In the genomic region with DNA sequence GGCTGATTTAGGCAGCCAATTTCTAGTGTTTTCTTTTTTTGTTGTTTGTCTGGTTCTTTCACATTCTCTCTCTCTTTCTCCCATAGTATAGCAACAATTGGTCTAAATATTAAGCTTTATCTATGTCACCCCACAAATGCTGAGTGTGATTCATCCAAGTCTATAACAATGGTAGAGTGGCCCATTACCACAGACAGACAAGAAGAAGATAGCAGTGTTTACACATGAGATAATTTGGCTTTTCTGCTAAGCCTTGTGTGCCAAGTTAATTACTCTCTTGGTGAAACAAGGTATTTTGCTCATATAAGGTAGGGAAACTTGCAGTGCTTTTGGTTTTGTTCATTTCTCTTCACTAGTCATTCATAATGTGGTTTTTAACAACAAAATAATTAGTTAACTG, we compare ENCODE assay signal across 16 cellular contexts.
DNase-seq lines count a peak whose midpoint lies in the region; ATAC-seq and TF ChIP-seq lines count a peak whose summit lies in the region.
"Had no signal": no experiment of that assay in that cellular context is flagged by ENCODE, and none has a peak within 500 bp of the region (broad histone marks: within the 10 kb centered on the region; RNA-seq: fewer than 3 reads in every experiment).

No MANE protein-coding gene starts in this region.

- DNase-seq in NCI-H146 treated with DMSO at 0.1 percent for 48 hours (lab: John Stamatoyannopoulos, UW; ENCODE audit: unreplicated experiment) (peak; percentile 8), esophagus muscularis mucosa (ENCODE audit: extremely low spot score) (no peak), sigmoid colon (no peak), NCI-H1105 treated with DMSO at 0.1 percent for 48 hours (lab: John Stamatoyannopoulos, UW) (no peak), HuH-7 (ENCODE audit: low spot score) (no peak)
- DNase-seq: DMS79, KBM-7, NCI-H1930, NCI-H2171 treated with DMSO at 0.1 percent for 48 hours, NCI-H446, NCI-H526 treated with DMSO at 0.1 percent for 48 hours, RPMI8226, SHP77 treated with DMSO at 0.1 percent for 48 hours, SK-N-SH had no signal

- H3K27me3 ChIP-seq in DOHH2 (ENCODE audit: control insufficient read depth, low read length) (no peaks in the 10 kb centered on the region), esophagus muscularis mucosa (no peaks in the 10 kb centered on the region), sigmoid colon (no peaks in the 10 kb centered on the region)

- TF ChIP-seq POLR2A in esophagus muscularis mucosa (IDR thresholded peaks at IDR 0.05; ENCODE audit: low read depth) (no peak), sigmoid colon (IDR thresholded peaks at IDR 0.05) (no peak)

- H3K36me3 ChIP-seq in DOHH2 (ENCODE audit: control insufficient read depth, low read length) (peaks cover 9% of the 10 kb centered on the region), esophagus muscularis mucosa (no peaks in the 10 kb centered on the region), sigmoid colon (no peaks in the 10 kb centered on the region)

- ATAC-seq in GM21619 (IDR thresholded peaks at IDR 0.05; ENCODE audit: unreplicated experiment), result no peak

- TF ChIP-seq CTCF in DOHH2 (IDR thresholded peaks at IDR 0.05; ENCODE audit: low read depth, low read length, poor library complexity, severe bottlenecking), result no peak
- no peak for TF ChIP-seq CTCF in esophagus muscularis mucosa (IDR thresholded peaks at IDR 0.05)
- no peak for TF ChIP-seq CTCF in sigmoid colon (IDR thresholded peaks at IDR 0.05)

- H3K9me2 ChIP-seq in DOHH2 (replicated peaks; ENCODE audit: control insufficient read depth, low read length), result no peaks in the 10 kb centered on the region
- H3K9me2 ChIP-seq: SK-N-SH had no signal

- peaks cover 27% of the 10 kb centered on the region for H3F3A ChIP-seq in DOHH2 (ENCODE audit: control insufficient read depth, insufficient read depth)

- H3K4me2 ChIP-seq in DOHH2 (ENCODE audit: low read length), result peak overlapping the region; percentile 52
- H3K4me2 ChIP-seq: SK-N-SH had no signal

- TF ChIP-seq EP300 in esophagus muscularis mucosa (IDR thresholded peaks at IDR 0.05), result no peak
- no peak for TF ChIP-seq EP300 in sigmoid colon (IDR thresholded peaks at IDR 0.05)

- H3K27ac ChIP-seq in DOHH2 (ENCODE audit: low read depth, low read length), result peak overlapping the region; percentile 44
- peak overlapping the region in 3 of 4 donors; percentile 11 to 58 (median 46) for H3K27ac ChIP-seq in esophagus muscularis mucosa (replicated peaks in 1 of 4)
- peak overlapping the region; percentile 35 to 57 (median 44) for H3K27ac ChIP-seq in sigmoid colon

- no peaks in the 10 kb centered on the region for H4K20me1 ChIP-seq in DOHH2 (ENCODE audit: control insufficient read depth, insufficient read depth, low read depth, low read length)

- H3K4me1 ChIP-seq in DOHH2 (ENCODE audit: control insufficient read depth, low read length), result peaks cover 92% of the 10 kb centered on the region
- peaks cover 38 to 71% (median 69%) of the 10 kb centered on the region in 4 donors for H3K4me1 ChIP-seq in esophagus muscularis mucosa
- peaks cover 0 to 70% (median 48%) of the 10 kb centered on the region in 4 donors for H3K4me1 ChIP-seq in sigmoid colon

- H3K9me3 ChIP-seq in DOHH2 (ENCODE audit: control insufficient read depth, insufficient read depth, low read length), result no peaks in the 10 kb centered on the region
- H3K9me3 ChIP-seq in esophagus muscularis mucosa, result no peaks in the 10 kb centered on the region
- no peaks in the 10 kb centered on the region for H3K9me3 ChIP-seq in sigmoid colon
- H3K9me3 ChIP-seq: SK-N-SH had no signal

- intact Hi-C loops in esophagus muscularis mucosa (cut with DNase I), result no loop called here
- intact Hi-C loops in sigmoid colon (cut with DNase I), result no loop called here

- H3K4me3 ChIP-seq in DOHH2 (ENCODE audit: low read length), result peak overlapping the region; percentile 19; the same call in 1 of the 2 replicates
- no peak overlapping the region for H3K4me3 ChIP-seq in esophagus muscularis mucosa
- H3K4me3 ChIP-seq in sigmoid colon, result no peak overlapping the region

- H3K79me2 ChIP-seq in DOHH2 (ENCODE audit: control insufficient read depth, low read length), result peaks cover 48% of the 10 kb centered on the region
